ENCODE assay signal across 16 cellular contexts in the genomic region with DNA sequence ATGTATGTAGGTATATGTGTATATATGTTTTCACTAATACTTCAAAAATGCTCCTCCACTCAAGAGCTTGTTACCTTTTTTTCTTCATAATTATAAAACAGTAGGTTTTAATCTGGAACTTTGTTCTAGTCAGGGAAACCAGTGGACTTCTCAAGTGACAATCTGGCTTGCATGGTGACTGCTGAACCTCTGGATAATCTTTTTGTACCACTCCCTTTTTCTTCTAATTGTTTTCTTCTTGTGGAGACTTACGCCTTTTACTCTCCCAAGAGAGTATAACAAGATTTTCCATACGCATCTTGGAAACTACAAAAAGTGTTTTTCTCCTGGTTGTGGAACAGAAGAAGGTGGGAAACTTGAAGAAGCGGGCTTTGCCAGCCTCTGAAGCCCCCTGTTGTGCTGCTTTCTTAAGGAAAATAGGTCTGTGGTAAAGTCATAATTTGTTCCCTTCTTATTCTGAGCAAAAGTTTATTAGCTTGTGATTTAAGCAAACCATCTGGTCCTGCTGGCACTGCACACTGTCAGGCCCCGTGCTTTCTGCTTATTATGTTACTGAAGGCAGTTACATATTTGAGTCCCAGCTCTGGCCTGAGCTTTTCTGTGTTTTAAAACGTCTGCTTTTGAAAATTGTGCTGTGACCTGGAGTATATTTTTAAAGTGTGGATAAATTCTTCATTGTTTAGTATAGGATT.
DNase-seq lines count a peak whose midpoint lies in the region; ATAC-seq and TF ChIP-seq lines count a peak whose summit lies in the region.
"Had no signal": no experiment of that assay in that cellular context is flagged by ENCODE, and none has a peak within 500 bp of the region (broad histone marks: within the 10 kb centered on the region; RNA-seq: fewer than 3 reads in every experiment).

No MANE protein-coding gene starts in this region.

- no peaks in the 10 kb centered on the region for H3K27me3 Mint-ChIP-seq in brain
- H3K27me3 Mint-ChIP-seq: stimulated activated naive B cell treated with anti-CD40 and anti-IgM and Interleukin-4, amounts not matched to agents 10 μg/mL and 1 μg/mL and 100 μg/mL, for 72 hours had no signal

- no peaks in the 10 kb centered on the region for H3K27me3 ChIP-seq in HAP-1 (ENCODE audit: low read depth)

- no peaks in the 10 kb centered on the region for H3K9me3 ChIP-seq in HAP-1
- H3K9me3 ChIP-seq: psoas muscle had no signal

- peaks cover 56% of the 10 kb centered on the region for H3K4me1 Mint-ChIP-seq in brain

- ATAC-seq in left ventricle myocardium superior (peak; percentile 90), HG02885 (IDR thresholded peaks at IDR 0.05; ENCODE audit: poor library complexity, unreplicated experiment) (no peak)
- ATAC-seq: stimulated activated naive B cell treated with anti-CD40 and anti-IgM and Interleukin-4, amounts not matched to agents 10 μg/mL and 1 μg/mL and 100 μg/mL, for 72 hours had no signal

- H3K4me3 Mint-ChIP-seq in brain, result peak overlapping the region; percentile 14 to 61 (median 37)
- H3K4me3 Mint-ChIP-seq: CD14-positive monocyte; stimulated activated naive B cell treated with anti-CD40 and anti-IgM and Interleukin-4, amounts not matched to agents 10 μg/mL and 1 μg/mL and 100 μg/mL, for 72 hours had no signal

- H3K9me3 Mint-ChIP-seq in brain, result no peaks in the 10 kb centered on the region
- H3K9me3 Mint-ChIP-seq: stimulated activated naive B cell treated with anti-CD40 and anti-IgM and Interleukin-4, amounts not matched to agents 10 μg/mL and 1 μg/mL and 100 μg/mL, for 72 hours had no signal

- TF ChIP-seq CTCF in brain (conservative IDR thresholded peaks at IDR 0.05), result no peak

- H3K4me3 ChIP-seq in HAP-1, result no peak overlapping the region
- H3K4me3 ChIP-seq: psoas muscle had no signal

- intact Hi-C loops in left ventricle myocardium superior (cut with micrococcal nuclease), result no loop called here

- in situ Hi-C loops in HAP-1 (cut with MboI; ENCODE audit: low sequenced_read_pairs), result no loop called here

- H3K36me3 Mint-ChIP-seq in brain, result peaks cover 35% of the 10 kb centered on the region

- peak overlapping the region; percentile 76 to 93 (median 89) for H3K27ac Mint-ChIP-seq in brain
- H3K27ac Mint-ChIP-seq: CD14-positive monocyte; stimulated activated naive B cell treated with anti-CD40 and anti-IgM and Interleukin-4, amounts not matched to agents 10 μg/mL and 1 μg/mL and 100 μg/mL, for 72 hours had no signal

- H3K36me3 ChIP-seq in HAP-1 (replicated peaks), result no peaks in the 10 kb centered on the region

- DNase-seq in GM04504 (ENCODE audit: low read depth) (peak; percentile 52), left ventricle myocardium superior (peak; percentile 66), superior temporal gyrus (ENCODE audit: extremely low spot score) (peak; percentile 39), HAP-1 (ENCODE audit: low spot score in 2 of 2) (no peak), GM19240 (ENCODE audit: insufficient read length, low spot score) (no peak)
- DNase-seq in stimulated activated CD4-positive, alpha-beta T cell treated with anti-CD3 and anti-CD28 coated beads, Interleukin-2, amount 100 ng/mL, for 24 hours, result no peak
- DNase-seq: activated CD4-positive, CD25-positive, alpha-beta regulatory T cell; effector memory CD4-positive, alpha-beta T cell; mesendoderm; NCI-H2081; psoas muscle; stimulated activated CD4-positive, alpha-beta T cell treated with anti-CD3 and anti-CD28 coated beads, Interleukin-4, amount 100 ng/mL, for 1 hour; stimulated activated naive B cell treated with anti-CD40 and anti-IgM and Interleukin-4, amounts not matched to agents 10 μg/mL and 1 μg/mL and 100 μg/mL, for 72 hours had no signal

- no peaks in the 10 kb centered on the region; the same call in 1 of the 2 replicates for H3K4me1 ChIP-seq in HAP-1

Comparison
In these comparisons a context has a peak if more than half of its experiments do, and no peak if none do; other contexts are left out.
1. DNase-seq: peak in GM04504 (single experiment), left ventricle myocardium superior (single experiment) and superior temporal gyrus (single experiment); none in stimulated activated CD4-positive, alpha-beta T cell treated with anti-CD3 and anti-CD28 coated beads, Interleukin-2, amount 100 ng/mL, for 24 hours (0 of 2), HAP-1 (0 of 2) and GM19240 (single experiment).